Comparison of ENCODE assay signal across 28 cellular contexts in genomic region chrX:88830113-88830512, GRCh38.
DNase-seq lines count a peak whose midpoint lies in the region; ATAC-seq, FAIRE-seq and TF ChIP-seq lines count a peak whose summit lies in the region.
"Had no signal": no experiment of that assay in that cellular context is flagged by ENCODE, and none has a peak within 500 bp of the region (broad histone marks: within the 10 kb centered on the region; RNA-seq: fewer than 3 reads in every experiment).

No MANE protein-coding gene starts in this region.

- no peak overlapping the region for H3K4ac ChIP-seq in H9 (ENCODE audit: low read depth, low read length)

- TF ChIP-seq CTCF in HepG2 (CRISPR knock-in tag; IDR thresholded peaks at IDR 0.05): no peak
- no peak for TF ChIP-seq CTCF in right lobe of liver (IDR thresholded peaks at IDR 0.05)
- no peak for TF ChIP-seq CTCF in astrocyte (IDR thresholded peaks at IDR 0.05; ENCODE audit: insufficient read depth, low read depth, low read length)
- no peak for TF ChIP-seq CTCF in kidney (IDR thresholded peaks at IDR 0.05; ENCODE audit: borderline replicate concordance, extremely low read depth, insufficient read depth)
- no peak for TF ChIP-seq CTCF in H9 (conservative IDR thresholded peaks at IDR 0.05)
- TF ChIP-seq CTCF in glutamatergic neuron (IDR thresholded peaks at IDR 0.05; ENCODE audit: partially characterized antibody, unreplicated experiment): no peak

- H3K9me3 ChIP-seq in HepG2 (ENCODE audit: low read length) (no peaks in the 10 kb centered on the region), right lobe of liver (no peaks in the 10 kb centered on the region), astrocyte (ENCODE audit: insufficient read depth, low read depth, low read length) (no peaks in the 10 kb centered on the region), kidney (ENCODE audit: control insufficient read depth in 1 of 2, low read length in 2 of 2) (no peaks in the 10 kb centered on the region), H9 (ENCODE audit: control insufficient read depth, low read depth, low read length) (no peaks in the 10 kb centered on the region)
- H3K9me3 ChIP-seq: BE2C, BLaER1 had no signal

- no peaks in the 10 kb centered on the region for H3K79me1 ChIP-seq in H9 (ENCODE audit: insufficient read depth, low read depth, low read length, poor library complexity, severe bottlenecking)

- WGBS in HepG2 (ENCODE audit: low lambda C conversion rate): 61% methylated on average over 6 of the region's 6 CpGs
- 69% methylated on average over 6 of the region's 6 CpGs for WGBS in right lobe of liver (ENCODE audit: insufficient coverage, low coverage, low lambda C conversion rate, missing lambda C conversion rate)
- WGBS in H9 (ENCODE audit: extremely low coverage, insufficient read length, low lambda C conversion rate): no CpG with 5 or more reads among the region's 6 CpGs

- H3K4me3 ChIP-seq in HepG2 (replicated peaks in 1 of 3; ENCODE audit: insufficient read depth in 1 of 3, low read depth in 2 of 3, low read length in 3 of 3): no peak overlapping the region
- H3K4me3 ChIP-seq in right lobe of liver: no peak overlapping the region
- H3K4me3 ChIP-seq in astrocyte (ENCODE audit: insufficient read depth, low read depth, low read length): no peak overlapping the region
- no peak overlapping the region for H3K4me3 ChIP-seq in kidney (ENCODE audit: low read length in 2 of 2)
- H3K4me3 ChIP-seq: BLaER1, GM12878 had no signal

- H3K27ac ChIP-seq in HepG2 (ENCODE audit: extremely low read length, insufficient read depth, low read length): no peak overlapping the region
- no peak overlapping the region for H3K27ac ChIP-seq in right lobe of liver
- no peak overlapping the region for H3K27ac ChIP-seq in astrocyte (ENCODE audit: low read depth, low read length)
- H3K27ac ChIP-seq in kidney (ENCODE audit: low read depth in 2 of 2, low read length in 2 of 2): no peak overlapping the region
- no peak overlapping the region for H3K27ac ChIP-seq in H9 (ENCODE audit: insufficient read length, low read depth, low read length)
- H3K27ac ChIP-seq: 22Rv1, BLaER1 had no signal

- H3K4me1 Mint-ChIP-seq in astrocyte (ENCODE audit: low read depth, unreplicated experiment) (no peaks in the 10 kb centered on the region), H9 (peaks cover 3 to 5% of the 10 kb centered on the region in 2 experiments; a peak in 3 of 4 replicates), glutamatergic neuron (ENCODE audit: low read depth, unreplicated experiment) (no peaks in the 10 kb centered on the region)
- H3K4me1 Mint-ChIP-seq: CD14-positive monocyte; CD4-positive, alpha-beta memory T cell; CD4-positive, CD25-positive, alpha-beta regulatory T cell; CD8-positive, alpha-beta memory T cell had no signal

- FAIRE-seq in HepG2 (lab: Jason Lieb, UNC) (no peak), astrocyte (lab: Jason Lieb, UNC) (peak; percentile 97), colon (lab: Jason Lieb, UNC) (peak; percentile 24), kidney (lab: Jason Lieb, UNC) (peak; percentile 91)
- FAIRE-seq: GM12878, GM12892, GM18507 had no signal

- H3K36me3 Mint-ChIP-seq in astrocyte (ENCODE audit: low read depth, unreplicated experiment): no peaks in the 10 kb centered on the region
- peaks cover 0 to 12% (median 5%) of the 10 kb centered on the region in 3 experiments; a peak in 4 of 7 replicates for H3K36me3 Mint-ChIP-seq in H9 (ENCODE audit: insufficient read depth in 1 of 3, low read depth in 3 of 3)
- no peaks in the 10 kb centered on the region for H3K36me3 Mint-ChIP-seq in glutamatergic neuron (ENCODE audit: unreplicated experiment)
- H3K36me3 Mint-ChIP-seq: CD14-positive monocyte; CD4-positive, alpha-beta memory T cell; CD4-positive, CD25-positive, alpha-beta regulatory T cell; CD8-positive, alpha-beta memory T cell had no signal

- H3K27me3 ChIP-seq in HepG2 (ENCODE audit: control insufficient read depth in 1 of 2, insufficient read depth in 2 of 2, low read length in 2 of 2): no peaks in the 10 kb centered on the region
- no peaks in the 10 kb centered on the region for H3K27me3 ChIP-seq in right lobe of liver
- H3K27me3 ChIP-seq in astrocyte (ENCODE audit: insufficient read depth, low read length): no peaks in the 10 kb centered on the region
- no peaks in the 10 kb centered on the region for H3K27me3 ChIP-seq in H9 (ENCODE audit: insufficient read depth, low read length)
- H3K27me3 ChIP-seq: BE2C had no signal

- no peak overlapping the region for H4K5ac ChIP-seq in H9 (ENCODE audit: insufficient read length, low read depth, low read length)

- no peak for TF ChIP-seq EP300 in HepG2 (IDR thresholded peaks at IDR 0.05; ENCODE audit: low read depth in 2 of 2, low read length in 2 of 2)
- no peak for TF ChIP-seq EP300 in HepG2 (CRISPR knock-in tag; IDR thresholded peaks at IDR 0.05; ENCODE audit: borderline replicate concordance)

- no peak overlapping the region for H2BK20ac ChIP-seq in H9 (ENCODE audit: low read depth, low read length, poor library complexity, severe bottlenecking)

- TF ChIP-seq POLR2A in HepG2 (IDR thresholded peaks at IDR 0.05; ENCODE audit: insufficient read depth in 1 of 2, low read depth in 2 of 2, low read length in 2 of 2) (no peak), right lobe of liver (IDR thresholded peaks at IDR 0.05) (no peak)

- no peak overlapping the region for H3K18ac ChIP-seq in H9 (ENCODE audit: insufficient read length, low read depth, low read length)

- no peak overlapping the region for H4K91ac ChIP-seq in H9 (ENCODE audit: insufficient read length, low read depth, low read length)

- no peak overlapping the region for H3K4me3 Mint-ChIP-seq in astrocyte (ENCODE audit: unreplicated experiment)
- no peak overlapping the region for H3K4me3 Mint-ChIP-seq in H9
- no peak overlapping the region for H3K4me3 Mint-ChIP-seq in glutamatergic neuron (ENCODE audit: unreplicated experiment)
- H3K4me3 Mint-ChIP-seq: CD14-positive monocyte; CD4-positive, alpha-beta memory T cell; CD4-positive, CD25-positive, alpha-beta regulatory T cell; CD8-positive, alpha-beta memory T cell had no signal

- no peak overlapping the region for H3K23ac ChIP-seq in H9 (ENCODE audit: insufficient read length, low read depth, low read length)

- BruUV-seq in HepG2 (replicated peaks; lab: Mats Ljungman, UMichigan): no TSS peak

- in situ Hi-C loops in HepG2 (cut with HindIII; ENCODE audit: extremely low pct_ligation_motif_present, low pct_unique_long_range_greater_than_20kb): no loop called here

- H3K23me2 ChIP-seq in H9 (ENCODE audit: insufficient read length, low read depth, low read length, poor library complexity, severe bottlenecking): no peaks in the 10 kb centered on the region

- DNase-seq in HepG2 (ENCODE audit: low spot score): no peak
- DNase-seq in right lobe of liver: no peak
- no peak for DNase-seq in astrocyte (ENCODE audit: low read depth)
- DNase-seq in kidney: no peak
- no peak for DNase-seq in H9
- no peak for DNase-seq in glutamatergic neuron
- DNase-seq: ACHN; BE2C; C1 segment of cervical spinal cord; CD4-positive, alpha-beta memory T cell; CD4-positive, CD25-positive, alpha-beta regulatory T cell; CD8-positive, alpha-beta memory T cell; COR-L47; DMS 273 treated with DMSO at 0.1 percent for 48 hours; DMS153; DMS53; DMS79; DND-41; EL; GDM1 had no signal

- H2AFZ ChIP-seq in HepG2 (ENCODE audit: low read length): no peak overlapping the region
- no peak overlapping the region for H2AFZ ChIP-seq in astrocyte (ENCODE audit: low read depth, low read length)
- no peak overlapping the region for H2AFZ ChIP-seq in H9 (ENCODE audit: low read length)

- H3K9ac ChIP-seq in HepG2 (ENCODE audit: insufficient read depth, low read depth, low read length) (no peak overlapping the region), astrocyte (ENCODE audit: low read length) (no peak overlapping the region), kidney (ENCODE audit: low read length in 2 of 2) (no peak overlapping the region), H9 (ENCODE audit: extremely low read depth, insufficient read length, low read length) (no peak overlapping the region)
- H3K9ac ChIP-seq: BLaER1 had no signal

- ATAC-seq in HepG2: no peak
- ATAC-seq in right lobe of liver: no peak
- no peak for ATAC-seq in HG03439 (IDR thresholded peaks at IDR 0.05; ENCODE audit: unreplicated experiment)
- ATAC-seq: GM12878 had no signal

- H2BK5ac ChIP-seq in H9 (ENCODE audit: insufficient read length, low read length): no peak overlapping the region

- POLR2A ChIA-PET in HepG2 (lab: Yijun Ruan, JAX): no interaction called here

- H3K4me1 ChIP-seq in HepG2 (ENCODE audit: insufficient read depth, low read length) (no peaks in the 10 kb centered on the region), right lobe of liver (no peaks in the 10 kb centered on the region), astrocyte (ENCODE audit: insufficient read depth, low read length) (no peaks in the 10 kb centered on the region), kidney (ENCODE audit: control insufficient read depth in 1 of 2, insufficient read depth in 1 of 2, low read depth in 1 of 2, low read length in 2 of 2) (no peaks in the 10 kb centered on the region), H9 (ENCODE audit: insufficient read depth, low read length) (no peaks in the 10 kb centered on the region)
- H3K4me1 ChIP-seq: BE2C, BLaER1 had no signal

- H3K79me2 ChIP-seq in HepG2 (ENCODE audit: insufficient read depth, low read length) (no peaks in the 10 kb centered on the region), astrocyte (ENCODE audit: insufficient read depth, low read length) (no peaks in the 10 kb centered on the region), H9 (ENCODE audit: insufficient read depth, low read length) (no peaks in the 10 kb centered on the region)

- CTCF ChIA-PET in HepG2 (lab: Yijun Ruan, JAX; ENCODE audit: low intra/inter-chr PET ratio, low total read pairs): no interaction called here

- no peak overlapping the region for H2BK15ac ChIP-seq in H9 (ENCODE audit: low read depth, low read length)

- H3K4me2 ChIP-seq in HepG2 (ENCODE audit: low read depth, low read length) (no peak overlapping the region), astrocyte (ENCODE audit: low read length) (no peak overlapping the region), H9 (ENCODE audit: insufficient read depth, insufficient read length, low read length) (no peak overlapping the region)
- H3K4me2 ChIP-seq: BLaER1 had no signal

- no peak overlapping the region for H4K8ac ChIP-seq in H9 (replicated peaks; ENCODE audit: insufficient read length, low read depth, low read length)

- H4K20me1 ChIP-seq in HepG2 (ENCODE audit: insufficient read depth, low read length) (no peaks in the 10 kb centered on the region), astrocyte (ENCODE audit: insufficient read depth, low read length) (no peaks in the 10 kb centered on the region), H9 (ENCODE audit: control insufficient read depth, insufficient read depth, insufficient read length) (no peaks in the 10 kb centered on the region)
- H4K20me1 ChIP-seq: BLaER1 had no signal

- no peak overlapping the region for H3K56ac ChIP-seq in H9 (ENCODE audit: insufficient read length, low read depth, low read length)

- no peaks in the 10 kb centered on the region for H3K9me3 Mint-ChIP-seq in astrocyte (ENCODE audit: unreplicated experiment)
- H3K9me3 Mint-ChIP-seq in H9: peaks cover 0 to 6% of the 10 kb centered on the region in 2 experiments; a peak in 2 of 5 replicates
- no peaks in the 10 kb centered on the region for H3K9me3 Mint-ChIP-seq in glutamatergic neuron (ENCODE audit: unreplicated experiment)
- H3K9me3 Mint-ChIP-seq: CD8-positive, alpha-beta memory T cell had no signal

- H2AK5ac ChIP-seq in H9 (ENCODE audit: insufficient read length, low read length): no peak overlapping the region

- no peaks in the 10 kb centered on the region for H3K36me3 ChIP-seq in HepG2 (replicated peaks in 1 of 2; ENCODE audit: control insufficient read depth in 1 of 2, insufficient read depth in 2 of 2, low read length in 2 of 2)
- no peaks in the 10 kb centered on the region for H3K36me3 ChIP-seq in right lobe of liver
- no peaks in the 10 kb centered on the region for H3K36me3 ChIP-seq in astrocyte (ENCODE audit: insufficient read depth, low read length)
- no peaks in the 10 kb centered on the region for H3K36me3 ChIP-seq in kidney (ENCODE audit: control insufficient read depth in 1 of 2, insufficient read depth in 2 of 2, low read length in 2 of 2)
- H3K36me3 ChIP-seq: BE2C, BLaER1 had no signal

- TF ChIP-seq RAD21 in HepG2 (CRISPR knock-in tag; IDR thresholded peaks at IDR 0.05): no peak

- no peak overlapping the region for H2BK120ac ChIP-seq in H9 (ENCODE audit: low read depth, low read length, poor library complexity, severe bottlenecking)

- no peaks in the 10 kb centered on the region for H3K27me3 Mint-ChIP-seq in astrocyte (ENCODE audit: low read depth, unreplicated experiment)
- no peaks in the 10 kb centered on the region for H3K27me3 Mint-ChIP-seq in H9 (ENCODE audit: low read depth)
- H3K27me3 Mint-ChIP-seq in glutamatergic neuron (ENCODE audit: unreplicated experiment): peaks cover 1% of the 10 kb centered on the region
- H3K27me3 Mint-ChIP-seq: CD4-positive, alpha-beta memory T cell; CD4-positive, CD25-positive, alpha-beta regulatory T cell; CD8-positive, alpha-beta memory T cell had no signal

- no peak overlapping the region for H3K27ac Mint-ChIP-seq in astrocyte (ENCODE audit: unreplicated experiment)
- no peak overlapping the region for H3K27ac Mint-ChIP-seq in H9
- no peak overlapping the region for H3K27ac Mint-ChIP-seq in glutamatergic neuron (ENCODE audit: unreplicated experiment)
- H3K27ac Mint-ChIP-seq: CD14-positive monocyte; CD4-positive, alpha-beta memory T cell; CD4-positive, CD25-positive, alpha-beta regulatory T cell had no signal

- no peak overlapping the region for H3K14ac ChIP-seq in H9 (ENCODE audit: insufficient read depth, low read length)

- no peak overlapping the region for H3T11ph ChIP-seq in H9 (ENCODE audit: low read length)

- H2BK12ac ChIP-seq in H9 (ENCODE audit: insufficient read length, low read depth, low read length): no peak overlapping the region

- intact Hi-C loops in HepG2 (cut with micrococcal nuclease; ENCODE audit: unreplicated experiment) (no loop called here), right lobe of liver (cut with DNase I) (no loop called here), kidney (cut with DNase I) (no loop called here)
